In the genomic region with DNA sequence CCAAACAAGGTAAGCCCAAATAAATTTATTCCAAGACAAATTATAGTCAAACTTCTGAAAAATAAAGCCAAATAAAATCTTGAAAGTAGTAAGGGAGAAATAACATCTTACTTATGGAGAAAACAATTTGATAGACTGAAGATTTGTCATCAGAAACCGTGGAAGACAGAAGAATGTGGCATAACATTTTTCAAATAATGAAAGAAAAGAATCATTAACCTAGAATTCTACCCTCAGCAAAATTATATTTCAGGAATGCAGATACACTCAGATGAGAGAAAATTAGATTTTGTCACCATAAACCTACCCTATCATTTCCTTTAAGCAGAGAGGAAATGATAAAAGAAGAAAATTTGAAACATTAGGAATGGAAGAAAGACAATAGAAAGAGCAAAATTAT, we compare ENCODE assay signal across 32 cellular contexts. TPM values are rescaled to one million over a fixed set of nuclear protein-coding genes. Genes with fewer than 3 reads are reported as not detected.
"Had no signal": no experiment of that assay in that cellular context is flagged by ENCODE, and none has a peak within 500 bp of the region (broad histone marks: within the 10 kb centered on the region; RNA-seq: fewer than 3 reads in every experiment).

No MANE protein-coding gene starts in this region.

- DNase-seq: activated CD4-positive, alpha-beta T cell treated with anti-CD3 and anti-CD28 coated beads for 48 hours; activated CD4-positive, alpha-beta T cell treated with anti-CD3 and anti-CD28 coated beads, Interleukin-2, amount 50 U/mL, for 48 hours; activated CD8-positive, alpha-beta memory T cell treated with anti-CD3 and anti-CD28 coated beads for 24 hours; activated effector memory CD4-positive, alpha-beta T cell treated with anti-CD3 and anti-CD28 coated beads, Interleukin-2, amount 50 U/mL, for 16 hours; activated naive CD4-positive, alpha-beta T cell treated with anti-CD3 and anti-CD28 coated beads for 36 hours; activated naive CD8-positive, alpha-beta T cell treated with anti-CD3 and anti-CD28 coated beads for 36 hours; adrenal gland; aorta; endodermal cell; foreskin keratinocyte; heart right ventricle; left lung; lower lobe of right lung; mesendoderm; mucosa of descending colon; ovary; retina; stimulated activated CD4-positive, alpha-beta T cell treated with anti-CD3 and anti-CD28 coated beads, Interleukin-15, amount 100 ng/mL, for 24 hours; stimulated activated CD4-positive, alpha-beta T cell treated with anti-CD3 and anti-CD28 coated beads, Interleukin-2, amount 100 ng/mL, for 24 hours; stimulated activated naive B cell treated with anti-CD40 and anti-IgM and Interleukin-4, amounts not matched to agents 10 μg/mL and 1 μg/mL and 100 μg/mL, for 72 hours; stomach; T-helper 9 cell; thyroid gland; upper lobe of left lung had no signal

- H3K36me3 ChIP-seq: adrenal gland, heart right ventricle, left lung, lower lobe of right lung, ovary, prostate gland, stomach, thyroid gland, upper lobe of left lung had no signal

- H3K27me3 ChIP-seq: foreskin keratinocyte, ovary, thyroid gland, upper lobe of left lung had no signal

- H3K9me3 Mint-ChIP-seq: activated naive CD4-positive, alpha-beta T cell treated with anti-CD3 and anti-CD28 coated beads for 36 hours had no signal

- H3K27ac Mint-ChIP-seq: activated naive CD4-positive, alpha-beta T cell treated with anti-CD3 and anti-CD28 coated beads for 36 hours; activated naive CD8-positive, alpha-beta T cell treated with anti-CD3 and anti-CD28 coated beads for 36 hours; brain; endodermal cell; nephron; stimulated activated naive B cell treated with anti-CD40 and anti-IgM and Interleukin-4, amounts not matched to agents 10 μg/mL and 1 μg/mL and 100 μg/mL, for 72 hours; T-helper 1 cell treated with Interleukin-12 subunit alpha and Interleukin-12 subunit beta and Interleukin-4 antibody, amounts not matched to agents 30 μg/mL and 1 μg/mL, for 36 hours had no signal

- H3K4me3 ChIP-seq: adrenal gland, heart right ventricle, left lung, lower lobe of right lung, mucosa of descending colon, ovary, prostate gland, stomach, thyroid gland, upper lobe of left lung had no signal

- H3K27ac ChIP-seq: adrenal gland, foreskin keratinocyte, heart right ventricle, left lung, lower lobe of right lung, ovary, prostate gland, stomach, thyroid gland, upper lobe of left lung, VCaP had no signal

- H3K4me1 Mint-ChIP-seq: brain, endodermal cell, nephron had no signal

- H3K4me3 Mint-ChIP-seq: activated naive CD4-positive, alpha-beta T cell treated with anti-CD3 and anti-CD28 coated beads for 36 hours; activated naive CD8-positive, alpha-beta T cell treated with anti-CD3 and anti-CD28 coated beads for 36 hours; brain; endodermal cell; nephron; stimulated activated naive B cell treated with anti-CD40 and anti-IgM and Interleukin-4, amounts not matched to agents 10 μg/mL and 1 μg/mL and 100 μg/mL, for 72 hours; T-helper 1 cell treated with Interleukin-12 subunit alpha and Interleukin-12 subunit beta and Interleukin-4 antibody, amounts not matched to agents 30 μg/mL and 1 μg/mL, for 36 hours had no signal

- H3K4me1 ChIP-seq: adrenal gland, foreskin keratinocyte, lower lobe of right lung, prostate gland, stomach, thyroid gland, upper lobe of left lung had no signal

- FAIRE-seq: TTC549 had no signal

- H3K9me3 ChIP-seq: adrenal gland, heart right ventricle, left lung, lower lobe of right lung, mucosa of descending colon, ovary, prostate gland, stomach, thyroid gland, upper lobe of left lung had no signal

- H3K36me3 Mint-ChIP-seq: activated naive CD8-positive, alpha-beta T cell treated with anti-CD3 and anti-CD28 coated beads for 36 hours; brain had no signal

RNA-seq across cellular contexts. Expression of a gene that starts 27.3 kb away (rescaled TPM):
- total RNA-seq: activated naive CD4-positive, alpha-beta T cell treated with anti-CD3 and anti-CD28 coated beads for 36 hours; activated naive CD8-positive, alpha-beta T cell treated with anti-CD3 and anti-CD28 coated beads for 36 hours; adrenal gland; aorta; cardiac septum; heart right ventricle; left lung; lower lobe of right lung; sciatic nerve; thyroid gland; upper lobe of left lung had no signal
- polyA plus RNA-seq: ovary had no signal

RNA-seq across cellular contexts. Expression of a gene that starts 58.4 kb away (rescaled TPM):
- total RNA-seq: activated naive CD4-positive, alpha-beta T cell treated with anti-CD3 and anti-CD28 coated beads for 36 hours had no signal
